In the genomic region with DNA sequence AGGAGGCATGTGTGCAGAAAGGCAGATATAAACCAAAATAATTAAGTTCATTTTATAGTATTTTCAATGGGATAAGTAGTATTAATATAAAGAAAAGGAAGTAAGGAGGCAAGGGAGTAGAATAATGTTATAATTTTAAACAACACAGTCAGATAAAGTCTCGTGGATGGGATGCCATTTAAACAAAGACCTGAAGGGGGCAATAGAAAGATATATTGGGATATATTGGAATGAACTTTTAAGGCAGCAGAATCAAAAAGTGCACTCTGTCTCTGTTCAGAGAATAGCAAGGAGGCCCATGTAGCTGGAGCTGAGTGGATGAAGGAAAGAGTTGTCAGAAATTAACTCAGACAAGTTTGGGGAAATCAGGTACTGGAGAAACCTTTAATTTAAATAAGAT, we compare ENCODE assay signal across 1 cellular context.
TF ChIP-seq lines count a peak whose summit lies in the region.

No MANE protein-coding gene starts in this region.

TF ChIP-seq in IMR-90, 13 proteins besides CTCF, POLR2A, EP300 and RAD21 (continued from another document):
- TF ChIP-seq, protein P1, sequence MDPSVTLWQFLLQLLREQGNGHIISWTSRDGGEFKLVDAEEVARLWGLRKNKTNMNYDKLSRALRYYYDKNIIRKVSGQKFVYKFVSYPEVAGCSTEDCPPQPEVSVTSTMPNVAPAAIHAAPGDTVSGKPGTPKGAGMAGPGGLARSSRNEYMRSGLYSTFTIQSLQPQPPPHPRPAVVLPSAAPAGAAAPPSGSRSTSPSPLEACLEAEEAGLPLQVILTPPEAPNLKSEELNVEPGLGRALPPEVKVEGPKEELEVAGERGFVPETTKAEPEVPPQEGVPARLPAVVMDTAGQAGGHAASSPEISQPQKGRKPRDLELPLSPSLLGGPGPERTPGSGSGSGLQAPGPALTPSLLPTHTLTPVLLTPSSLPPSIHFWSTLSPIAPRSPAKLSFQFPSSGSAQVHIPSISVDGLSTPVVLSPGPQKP (IDR thresholded peaks at IDR 0.05; ENCODE audit: borderline replicate concordance, low read depth, low read length): no peak
TF ChIP-seq in IMR-90: peak in this region for 0.
